ENCODE assay signal across 8 cellular contexts in genomic region chr19:15418112-15418587, GRCh38. TPM values are rescaled to one million over a fixed set of nuclear protein-coding genes. Genes with fewer than 3 reads are reported as not detected.
A peak's percentile ranks its signal among the peaks of the same experiment; 100 is the strongest.
DNase-seq lines count a peak whose midpoint lies in the region; ATAC-seq and TF ChIP-seq lines count a peak whose summit lies in the region.

No MANE protein-coding gene starts in this region.

- H3K4me1 Mint-ChIP-seq in central memory CD8-positive, alpha-beta T cell = peaks cover 48% of the 10 kb centered on the region

- H3K27me3 ChIP-seq in lower lobe of right lung (ENCODE audit: low read depth) (no peaks in the 10 kb centered on the region), upper lobe of right lung (no peaks in the 10 kb centered on the region)

- peak overlapping the region; percentile 100 for H3K4me3 ChIP-seq in lower lobe of right lung
- peak overlapping the region; percentile 100 for H3K4me3 ChIP-seq in upper lobe of right lung

- peaks cover 18% of the 10 kb centered on the region for H3K36me3 Mint-ChIP-seq in central memory CD8-positive, alpha-beta T cell (ENCODE audit: insufficient read depth)

- peak overlapping the region; percentile 92 for H3K27ac Mint-ChIP-seq in central memory CD8-positive, alpha-beta T cell (ENCODE audit: low read depth)

- H3K9me3 Mint-ChIP-seq in central memory CD8-positive, alpha-beta T cell = no peaks in the 10 kb centered on the region

- peak overlapping the region; percentile 91 for H3K9ac ChIP-seq in ES-I3 (ENCODE audit: low read depth, low read length)

- H3K27ac ChIP-seq in lower lobe of right lung (peak overlapping the region; percentile 94), upper lobe of right lung (peak overlapping the region; percentile 91)

- ATAC-seq in central memory CD8-positive, alpha-beta T cell (replicated peaks; ENCODE audit: extremely low read depth, poor library complexity, severe bottlenecking) = no peak
- peak in 1 of 2 donors; percentile 1 for ATAC-seq in lower lobe of right lung
- no peak for ATAC-seq in upper lobe of right lung
- ATAC-seq in GM21390 (IDR thresholded peaks at IDR 0.05; ENCODE audit: unreplicated experiment) = no peak
- no peak for ATAC-seq in HG03135 (IDR thresholded peaks at IDR 0.05; ENCODE audit: unreplicated experiment)

- H3K4me1 ChIP-seq in ES-I3 (ENCODE audit: insufficient read depth, low read length) = peaks cover 10% of the 10 kb centered on the region; the same call in 1 of the 2 replicates
- peaks cover 58% of the 10 kb centered on the region for H3K4me1 ChIP-seq in lower lobe of right lung
- peaks cover 36% of the 10 kb centered on the region for H3K4me1 ChIP-seq in upper lobe of right lung

- no peaks in the 10 kb centered on the region; the same call in 1 of the 2 replicates for H3K9me3 ChIP-seq in ES-I3 (ENCODE audit: control insufficient read depth, insufficient read depth, low read length)
- H3K9me3 ChIP-seq in lower lobe of right lung = no peaks in the 10 kb centered on the region
- no peaks in the 10 kb centered on the region for H3K9me3 ChIP-seq in upper lobe of right lung

- intact Hi-C loops in lower lobe of right lung (cut with DNase I) (no loop called here), upper lobe of right lung (cut with DNase I) (no loop called here)

- no peaks in the 10 kb centered on the region; the same call in 1 of the 2 replicates for H3K36me3 ChIP-seq in ES-I3 (ENCODE audit: insufficient read depth, low read length)
- H3K36me3 ChIP-seq in lower lobe of right lung = peaks cover 26% of the 10 kb centered on the region
- H3K36me3 ChIP-seq in upper lobe of right lung = peaks cover 17% of the 10 kb centered on the region

- H3K27me3 Mint-ChIP-seq in central memory CD8-positive, alpha-beta T cell = no peaks in the 10 kb centered on the region

- H3K4me3 Mint-ChIP-seq in central memory CD8-positive, alpha-beta T cell = peak overlapping the region; percentile 94

- DNase-seq in NCI-H2171 treated with DMSO at 0.1 percent for 48 hours (lab: John Stamatoyannopoulos, UW) (peak; percentile 66), lower lobe of right lung (no peak), upper lobe of right lung (no peak), SIG-M5 (lab: John Stamatoyannopoulos, UW) (no peak)
- DNase-seq in central memory CD8-positive, alpha-beta T cell (ENCODE audit: low spot score in 2 of 2) = no peak

- no peak for TF ChIP-seq CTCF in lower lobe of right lung (IDR thresholded peaks at IDR 0.05)
- TF ChIP-seq CTCF in upper lobe of right lung (IDR thresholded peaks at IDR 0.05) = no peak

RNA-seq across cellular contexts. Expression of gene AKAP8L, which starts 0.6 kb away (rescaled TPM):
- 94.2 TPM for total RNA-seq in lower lobe of right lung
- total RNA-seq in upper lobe of right lung = 95.5 TPM

RNA-seq across cellular contexts. Expression of gene WIZ, which starts 31.6 kb away (rescaled TPM):
- total RNA-seq in lower lobe of right lung (25.2 TPM), upper lobe of right lung (30.9 TPM)

RNA-seq across cellular contexts. Expression of gene AKAP8, which starts 38.6 kb away (rescaled TPM):
- 37.2 TPM for total RNA-seq in lower lobe of right lung
- total RNA-seq in upper lobe of right lung = 31.0 TPM

RNA-seq across cellular contexts. Expression of gene RASAL3, which starts 46.2 kb away (rescaled TPM):
- total RNA-seq in lower lobe of right lung (15.0 TPM), upper lobe of right lung (19.1 TPM)
